18 cellular contexts compared by ENCODE assay signal in the genomic region with DNA sequence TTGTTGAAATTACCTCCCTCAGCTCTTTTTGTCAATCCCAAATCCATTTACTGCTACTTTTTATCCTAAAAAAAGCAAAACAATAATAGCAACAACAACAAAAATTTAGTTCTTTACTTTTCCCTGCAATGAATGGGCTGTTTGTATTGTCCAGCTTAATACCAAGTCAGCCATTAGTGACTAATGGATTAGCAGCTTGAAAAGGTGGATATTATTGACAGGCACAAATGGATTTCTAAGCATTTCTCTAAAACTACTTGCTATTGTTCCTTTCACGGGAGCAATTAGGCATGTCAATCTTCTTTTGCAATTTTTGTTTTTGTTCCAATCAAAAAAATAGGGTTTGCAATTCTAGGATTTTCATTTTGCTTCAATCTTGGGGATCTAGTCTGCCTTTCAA. TPM values are rescaled to one million over a fixed set of nuclear protein-coding genes. Genes with fewer than 3 reads are reported as not detected.
DNase-seq lines count a peak whose midpoint lies in the region; ATAC-seq and TF ChIP-seq lines count a peak whose summit lies in the region.
"Had no signal": no experiment of that assay in that cellular context is flagged by ENCODE, and none has a peak within 500 bp of the region (broad histone marks: within the 10 kb centered on the region; RNA-seq: fewer than 3 reads in every experiment).

No MANE protein-coding gene starts in this region.

- peaks cover 3% of the 10 kb centered on the region for H3K4me1 Mint-ChIP-seq in activated CD8-positive, alpha-beta T cell treated with anti-CD3 and anti-CD28 coated beads for 36 hours (ENCODE audit: low read depth)
- H3K4me1 Mint-ChIP-seq: stimulated activated effector memory CD8-positive, alpha-beta T cell treated with anti-CD3 and anti-CD28 coated beads, Interleukin-12 subunit alpha, Interleukin-12 subunit beta, amount 100 ng/mL, for 72 hours had no signal

- H3K27me3 Mint-ChIP-seq in activated CD8-positive, alpha-beta T cell treated with anti-CD3 and anti-CD28 coated beads for 36 hours = no peaks in the 10 kb centered on the region

- 23 to 65% methylated on average over 1 of the region's 1 CpG for WGBS in gastroesophageal sphincter (ENCODE audit: low coverage in 1 of 2), 2 donors

- no peaks in the 10 kb centered on the region for H3K9me2 ChIP-seq in neural cell (ENCODE audit: insufficient read depth, low read length)

- H3K4me3 Mint-ChIP-seq in activated CD8-positive, alpha-beta T cell treated with anti-CD3 and anti-CD28 coated beads for 36 hours = no peak overlapping the region
- H3K4me3 Mint-ChIP-seq: stimulated activated effector memory CD8-positive, alpha-beta T cell treated with anti-CD3 and anti-CD28 coated beads, Interleukin-12 subunit alpha, Interleukin-12 subunit beta, amount 100 ng/mL, for 72 hours had no signal

- H3K4me3 ChIP-seq in SJCRH30 (peak overlapping the region; percentile 46), neural cell (ENCODE audit: low read length) (peak overlapping the region; percentile 5), gastroesophageal sphincter (no peak overlapping the region)
- H3K4me3 ChIP-seq: BLaER1 treated with 17β-estradiol and CSF1 and Interleukin-3, amounts not matched to agents 10 nM and 100 nM; left ventricle myocardium inferior had no signal

- H3K27me3 ChIP-seq in SJCRH30 = no peaks in the 10 kb centered on the region
- peaks cover 9% of the 10 kb centered on the region for H3K27me3 ChIP-seq in neural cell (ENCODE audit: insufficient read depth, low read depth, low read length)
- H3K27me3 ChIP-seq in gastroesophageal sphincter = no peaks in the 10 kb centered on the region
- H3K27me3 ChIP-seq: BLaER1 treated with 17β-estradiol and CSF1 and Interleukin-3, amounts not matched to agents 10 nM and 100 nM had no signal

- POLR2A ChIA-PET in activated CD8-positive, alpha-beta T cell treated with anti-CD3 and anti-CD28 coated beads for 36 hours (lab: Charles Lee) = no interaction called here

- no peak for ATAC-seq in gastroesophageal sphincter
- no peak for ATAC-seq in activated CD8-positive, alpha-beta T cell treated with anti-CD3 and anti-CD28 coated beads for 36 hours

- TF ChIP-seq POLR2A in gastroesophageal sphincter (IDR thresholded peaks at IDR 0.05) = no peak

- peaks cover 11% of the 10 kb centered on the region for H3K4me1 ChIP-seq in SJCRH30
- peaks cover 0 to 6% (median 0%) of the 10 kb centered on the region in 3 donors for H3K4me1 ChIP-seq in gastroesophageal sphincter
- H3K4me1 ChIP-seq: parathyroid adenoma had no signal

- peak; percentile 60 for DNase-seq in NCI-H82 (lab: John Stamatoyannopoulos, UW)
- DNase-seq in NCI-H82 treated with DMSO at 0.1 percent for 48 hours (lab: John Stamatoyannopoulos, UW; ENCODE audit: unreplicated experiment) = no peak
- peak in 1 of 2 experiments; percentile 54 for DNase-seq in SJCRH30
- DNase-seq in activated CD8-positive, alpha-beta T cell treated with anti-CD3 and anti-CD28 coated beads for 36 hours = no peak
- no peak for DNase-seq in NCI-H2107 (lab: John Stamatoyannopoulos, UW)
- no peak for DNase-seq in stimulated activated CD4-positive, alpha-beta T cell treated with anti-CD3 and anti-CD28 coated beads, Interleukin-2, amount 100 ng/mL, for 48 hours
- DNase-seq: activated CD4-positive, alpha-beta T cell treated with anti-CD3 and anti-CD28 coated beads for 48 hours; activated CD8-positive, alpha-beta memory T cell treated with anti-CD3 and anti-CD28 coated beads, Interleukin-2, amount 50 U/mL, for 48 hours; activated gamma-delta T cell; GDM1; left ventricle myocardium inferior had no signal

- no peak overlapping the region for H3K9ac ChIP-seq in neural cell (ENCODE audit: low read length)
- H3K9ac ChIP-seq: BLaER1 treated with 17β-estradiol and CSF1 and Interleukin-3, amounts not matched to agents 10 nM and 100 nM; parathyroid adenoma had no signal

- no peak overlapping the region for H3K4me2 ChIP-seq in neural cell (ENCODE audit: low read length)

- peaks cover 9% of the 10 kb centered on the region for H3F3A ChIP-seq in neural cell (ENCODE audit: insufficient read depth, low read length, poor library complexity, severe bottlenecking)

- H3K36me3 Mint-ChIP-seq in activated CD8-positive, alpha-beta T cell treated with anti-CD3 and anti-CD28 coated beads for 36 hours (ENCODE audit: low read depth) = no peaks in the 10 kb centered on the region
- H3K36me3 Mint-ChIP-seq: stimulated activated effector memory CD8-positive, alpha-beta T cell treated with anti-CD3 and anti-CD28 coated beads, Interleukin-12 subunit alpha, Interleukin-12 subunit beta, amount 100 ng/mL, for 72 hours had no signal

- TF ChIP-seq RAD21 in neural cell (conservative IDR thresholded peaks at IDR 0.05) = no peak

- no peaks in the 10 kb centered on the region for H3K9me3 ChIP-seq in SJCRH30 (replicated peaks)
- H3K9me3 ChIP-seq in neural cell (ENCODE audit: low read length) = no peaks in the 10 kb centered on the region
- no peaks in the 10 kb centered on the region for H3K9me3 ChIP-seq in gastroesophageal sphincter
- H3K9me3 ChIP-seq: BLaER1 treated with 17β-estradiol and CSF1 and Interleukin-3, amounts not matched to agents 10 nM and 100 nM; left ventricle myocardium inferior; thoracic aorta had no signal

- CTCF ChIA-PET in activated CD8-positive, alpha-beta T cell treated with anti-CD3 and anti-CD28 coated beads for 36 hours (lab: Charles Lee) = interaction anchor here (0.7 to 1.6 kb wide), 4 partner anchors 10 to 680 kb away, joined by 3 to 6 read pairs (median 4); no protein-coding TSS in a partner anchor

- H3K27ac ChIP-seq in SJCRH30 = peak overlapping the region; percentile 64
- H3K27ac ChIP-seq in neural cell (ENCODE audit: low read length) = peak overlapping the region; percentile 22
- H3K27ac ChIP-seq in gastroesophageal sphincter = no peak overlapping the region
- H3K27ac ChIP-seq: HL-60, left ventricle myocardium inferior, parathyroid adenoma, thoracic aorta had no signal

- no peaks in the 10 kb centered on the region for H3K79me2 ChIP-seq in neural cell (replicated peaks; ENCODE audit: insufficient read depth, low read length)
- H3K79me2 ChIP-seq: parathyroid adenoma had no signal

- no peak for TF ChIP-seq EP300 in neural cell (conservative IDR thresholded peaks at IDR 0.05; ENCODE audit: poor library complexity, severe bottlenecking)
- TF ChIP-seq EP300 in gastroesophageal sphincter (IDR thresholded peaks at IDR 0.05) = no peak

- no peak overlapping the region for H2AFZ ChIP-seq in neural cell (ENCODE audit: low read depth, low read length)
- H2AFZ ChIP-seq: parathyroid adenoma had no signal

- TF ChIP-seq CTCF in neural cell (IDR thresholded peaks at IDR 0.05; ENCODE audit: poor library complexity, severe bottlenecking) (no peak), gastroesophageal sphincter (IDR thresholded peaks at IDR 0.05) (no peak)
- no peak for TF ChIP-seq CTCF in activated CD8-positive, alpha-beta T cell treated with anti-CD3 and anti-CD28 coated beads for 36 hours (IDR thresholded peaks at IDR 0.05)

- H3K27ac Mint-ChIP-seq in activated CD8-positive, alpha-beta T cell treated with anti-CD3 and anti-CD28 coated beads for 36 hours = no peak overlapping the region
- H3K27ac Mint-ChIP-seq: stimulated activated effector memory CD8-positive, alpha-beta T cell treated with anti-CD3 and anti-CD28 coated beads, Interleukin-12 subunit alpha, Interleukin-12 subunit beta, amount 100 ng/mL, for 72 hours had no signal

- no peaks in the 10 kb centered on the region for H4K20me1 ChIP-seq in neural cell (ENCODE audit: insufficient read depth)
- H4K20me1 ChIP-seq: BLaER1 treated with 17β-estradiol and CSF1 and Interleukin-3, amounts not matched to agents 10 nM and 100 nM had no signal

- no peaks in the 10 kb centered on the region for H3K9me3 Mint-ChIP-seq in activated CD8-positive, alpha-beta T cell treated with anti-CD3 and anti-CD28 coated beads for 36 hours
- H3K9me3 Mint-ChIP-seq: stimulated activated effector memory CD8-positive, alpha-beta T cell treated with anti-CD3 and anti-CD28 coated beads, Interleukin-12 subunit alpha, Interleukin-12 subunit beta, amount 100 ng/mL, for 72 hours had no signal

- intact Hi-C loops in activated CD8-positive, alpha-beta T cell treated with anti-CD3 and anti-CD28 coated beads for 36 hours (cut with micrococcal nuclease) = loop anchor here (10.0 kb wide), 1 partner anchor 683 kb away; no protein-coding TSS in a partner anchor

- H3K36me3 ChIP-seq in SJCRH30 = no peaks in the 10 kb centered on the region
- no peaks in the 10 kb centered on the region for H3K36me3 ChIP-seq in neural cell (ENCODE audit: insufficient read depth, low read length)
- H3K36me3 ChIP-seq in gastroesophageal sphincter = no peaks in the 10 kb centered on the region
- H3K36me3 ChIP-seq: BLaER1 treated with 17β-estradiol and CSF1 and Interleukin-3, amounts not matched to agents 10 nM and 100 nM; left ventricle myocardium inferior; thoracic aorta had no signal

TF ChIP-seq in neural cell, 6 proteins besides CTCF, POLR2A, EP300 and RAD21 (continues in another document):
- no peak for TF ChIP-seq REST (IDR thresholded peaks at IDR 0.05; ENCODE audit: borderline replicate concordance)

RNA-seq across cellular contexts. Expression of gene SPAG16, which starts 32.1 kb away (rescaled TPM):
- total RNA-seq in SJCRH30 (2014; rRNA removed; shearing (Covaris generic)) = 24.7 and 28.2 TPM in 2 replicates
- 75.4 and 76.9 TPM in 2 replicates for polyA plus RNA-seq in neural cell
- polyA minus RNA-seq in neural cell = 102 and 115 TPM in 2 replicates
- total RNA-seq in gastroesophageal sphincter = 10 to 100 TPM; 28.9 to 39.8 (median 36.7) TPM
- 10 to 100 TPM in 1 of 2 experiments, 1 to 10 TPM in 1; 9.4 to 11.7 TPM for total RNA-seq in activated CD8-positive, alpha-beta T cell treated with anti-CD3 and anti-CD28 coated beads for 36 hours

Comparison
In these comparisons a context has a peak if more than half of its experiments do, and no peak if none do; other contexts are left out.
1. H3K27ac ChIP-seq: peak in SJCRH30 (single experiment) and neural cell (single experiment); none in gastroesophageal sphincter (0 of 4).
2. H3K4me3 ChIP-seq: peak in SJCRH30 (single experiment) and neural cell (single experiment); none in gastroesophageal sphincter (0 of 2).